In genomic region chr17:32150358-32150757, GRCh38 we compare ENCODE assay signal across 1 cellular context.
TF ChIP-seq lines count a peak whose summit lies in the region.

No MANE protein-coding gene starts in this region.

TF ChIP-seq in K562, 482 proteins besides CTCF, POLR2A, EP300 and RAD21 (continued from another document):
- TF ChIP-seq DPF2 (IDR thresholded peaks at IDR 0.05) (peak; percentile 78), HSF4 (CRISPR knock-in tag; IDR thresholded peaks at IDR 0.05; ENCODE audit: borderline replicate concordance) (no peak), ETS2 (tag; IDR thresholded peaks at IDR 0.05; ENCODE audit: borderline replicate concordance, poor library complexity, severe bottlenecking) (no peak), ZBTB40 (IDR thresholded peaks at IDR 0.05) (no peak), ZBTB40 (CRISPR knock-in tag; IDR thresholded peaks at IDR 0.05) (no peak), ZNF717 (CRISPR knock-in tag; IDR thresholded peaks at IDR 0.05) (no peak), SMAD4 (CRISPR knock-in tag; conservative IDR thresholded peaks at IDR 0.05) (0 out of 2 replicates have a peak, but pooled peaks have one; percentile 42), KLF16 (IDR thresholded peaks at IDR 0.05) (peak; percentile 70; the same call in 1 of the 2 replicates), PYGO2 (tag; IDR thresholded peaks at IDR 0.05) (no peak), SAFB (IDR thresholded peaks at IDR 0.05; ENCODE audit: borderline replicate concordance, low read depth, low read length) (no peak), ETV5 (CRISPR knock-in tag; IDR thresholded peaks at IDR 0.05; ENCODE audit: low read depth) (no peak), NFYB (IDR thresholded peaks at IDR 0.05; ENCODE audit: extremely low read depth, insufficient read length) (no peak), TCF7L2 (IDR thresholded peaks at IDR 0.05; ENCODE audit: low read depth, low read length) (no peak), SMARCE1 (IDR thresholded peaks at IDR 0.05) (peak; percentile 40; the same call in 1 of the 2 replicates), ERF (CRISPR knock-in tag; IDR thresholded peaks at IDR 0.05) (no peak), KHSRP (IDR thresholded peaks at IDR 0.05) (no peak), CBX1 (IDR thresholded peaks at IDR 0.05; ENCODE audit: low read depth) (no peak), TFE3 (CRISPR knock-in tag; IDR thresholded peaks at IDR 0.05) (no peak), NFIC (IDR thresholded peaks at IDR 0.05) (peak; percentile 49; the same call in 1 of the 2 replicates), U2AF1 (optimal IDR thresholded peaks at IDR 0.05; ENCODE audit: low read depth, low read length) (no peak), ZNF586 (CRISPR knock-in tag; conservative IDR thresholded peaks at IDR 0.05) (no peak), SMARCA4 (IDR thresholded peaks at IDR 0.05) (peak; percentile 67), CXXC5 (CRISPR knock-in tag; IDR thresholded peaks at IDR 0.05) (no peak), RAD51 (IDR thresholded peaks at IDR 0.05; ENCODE audit: borderline replicate concordance, low read depth) (no peak), ZNF217 (CRISPR knock-in tag; IDR thresholded peaks at IDR 0.05) (no peak), MGA (IDR thresholded peaks at IDR 0.05) (no peak), ZNF584 (CRISPR knock-in tag; IDR thresholded peaks at IDR 0.05; ENCODE audit: low read depth) (no peak), RBBP5 (IDR thresholded peaks at IDR 0.05; ENCODE audit: borderline replicate concordance, insufficient read depth, low read length, poor library complexity, severe bottlenecking) (no peak), CBX2 (IDR thresholded peaks at IDR 0.05; ENCODE audit: insufficient read depth, low read length, poor library complexity, severe bottlenecking) (no peak), NFE2L1 (tag; IDR thresholded peaks at IDR 0.05; ENCODE audit: borderline replicate concordance, low read depth) (no peak), AFF4 (CRISPR knock-in tag; IDR thresholded peaks at IDR 0.05) (no peak), GTF2A2 (tag; IDR thresholded peaks at IDR 0.05) (no peak), ZEB2 (IDR thresholded peaks at IDR 0.05) (peak; percentile 87)
